ENCODE assay signal across 14 cellular contexts in the genomic region with DNA sequence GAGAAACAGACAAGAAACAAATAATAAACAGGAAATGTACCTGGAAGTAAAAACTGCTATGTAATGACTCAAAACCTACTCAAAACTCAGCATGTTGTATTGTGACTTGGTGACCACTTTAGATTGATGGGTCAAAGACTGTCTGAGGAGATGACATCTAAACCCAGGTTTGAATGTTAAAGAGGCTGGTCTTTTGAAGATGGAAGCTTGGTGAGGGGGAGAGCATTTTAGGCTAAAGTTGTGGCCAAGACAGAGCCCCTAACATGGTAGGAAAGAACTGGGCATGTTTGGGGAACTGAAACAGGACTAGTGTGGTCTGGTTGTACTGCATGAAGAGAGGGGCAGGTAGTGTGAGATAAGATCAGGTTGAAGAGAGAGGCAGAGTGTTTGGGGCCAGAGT.
DNase-seq lines count a peak whose midpoint lies in the region; ATAC-seq, FAIRE-seq and TF ChIP-seq lines count a peak whose summit lies in the region.
"Had no signal": no experiment of that assay in that cellular context is flagged by ENCODE, and none has a peak within 500 bp of the region (broad histone marks: within the 10 kb centered on the region; RNA-seq: fewer than 3 reads in every experiment).

No MANE protein-coding gene starts in this region.

- peaks cover 0 to 12% of the 10 kb centered on the region in 2 donors for H3K4me1 ChIP-seq in left lung

- DNase-seq in GM18507 (ENCODE audit: extremely low spot score, insufficient read length, low read depth) (no peak), left lung (no peak), cerebellar cortex (ENCODE audit: low spot score) (no peak)
- no peak for DNase-seq in natural killer cell treated with Interleukin-12 subunit alpha and Interleukin-12 subunit beta and Interleukin-15 and Interleukin-18, amount 100 ng/mL, for 72 hours (ENCODE audit: low spot score)
- DNase-seq in activated effector memory CD4-positive, alpha-beta T cell treated with anti-CD3 and anti-CD28 coated beads, Interleukin-2, amount 50 U/mL, for 16 hours = no peak
- DNase-seq: activated T-cell treated with anti-CD3 and anti-CD28 coated beads, Interleukin-2, amount 50 U/mL, for 24 hours; mammary epithelial cell; NCI-H524 treated with DMSO at 0.1 percent for 48 hours; T1000 had no signal

- no peaks in the 10 kb centered on the region for H3K36me3 ChIP-seq in left lung

- H3K27ac Mint-ChIP-seq in T-helper 1 cell treated with Interleukin-12 subunit alpha and Interleukin-12 subunit beta and Interleukin-4 antibody, amounts not matched to agents 30 μg/mL and 1 μg/mL, for 36 hours = peak overlapping the region; percentile 3
- H3K27ac Mint-ChIP-seq in natural killer cell treated with Interleukin-12 subunit alpha and Interleukin-12 subunit beta and Interleukin-15 and Interleukin-18, amount 100 ng/mL, for 72 hours = no peak overlapping the region
- H3K27ac Mint-ChIP-seq: activated T-cell treated with anti-CD3 and anti-CD28 coated beads, Interleukin-2, amount 50 U/mL, for 24 hours had no signal

- intact Hi-C loops in left lung (cut with DNase I) = no loop called here

- ATAC-seq in GM21423 (IDR thresholded peaks at IDR 0.05; ENCODE audit: unreplicated experiment) = peak; percentile 90
- ATAC-seq in HG03196 (IDR thresholded peaks at IDR 0.05; ENCODE audit: unreplicated experiment) = peak; percentile 85
- no peak for ATAC-seq in left lung
- ATAC-seq in natural killer cell treated with Interleukin-12 subunit alpha and Interleukin-12 subunit beta and Interleukin-15 and Interleukin-18, amount 100 ng/mL, for 72 hours = no peak

- no peaks in the 10 kb centered on the region for H3K9me3 Mint-ChIP-seq in T-helper 1 cell treated with Interleukin-12 subunit alpha and Interleukin-12 subunit beta and Interleukin-4 antibody, amounts not matched to agents 30 μg/mL and 1 μg/mL, for 36 hours
- no peaks in the 10 kb centered on the region for H3K9me3 Mint-ChIP-seq in natural killer cell treated with Interleukin-12 subunit alpha and Interleukin-12 subunit beta and Interleukin-15 and Interleukin-18, amount 100 ng/mL, for 72 hours
- H3K9me3 Mint-ChIP-seq: activated T-cell treated with anti-CD3 and anti-CD28 coated beads, Interleukin-2, amount 50 U/mL, for 24 hours had no signal

- no peaks in the 10 kb centered on the region for H3K9me3 ChIP-seq in left lung

- H3K36me3 Mint-ChIP-seq in T-helper 1 cell treated with Interleukin-12 subunit alpha and Interleukin-12 subunit beta and Interleukin-4 antibody, amounts not matched to agents 30 μg/mL and 1 μg/mL, for 36 hours (ENCODE audit: low read depth) = peaks cover 24% of the 10 kb centered on the region
- no peaks in the 10 kb centered on the region for H3K36me3 Mint-ChIP-seq in natural killer cell treated with Interleukin-12 subunit alpha and Interleukin-12 subunit beta and Interleukin-15 and Interleukin-18, amount 100 ng/mL, for 72 hours

- H3K27me3 ChIP-seq in left lung = no peaks in the 10 kb centered on the region

- no peak overlapping the region for H3K4me3 ChIP-seq in left lung

- FAIRE-seq in GM18507 (lab: Jason Lieb, UNC) = peak; percentile 96
- FAIRE-seq: frontal cortex had no signal

- H3K27me3 Mint-ChIP-seq in T-helper 1 cell treated with Interleukin-12 subunit alpha and Interleukin-12 subunit beta and Interleukin-4 antibody, amounts not matched to agents 30 μg/mL and 1 μg/mL, for 36 hours (ENCODE audit: low read depth) = no peaks in the 10 kb centered on the region
- peaks cover 14 to 57% of the 10 kb centered on the region in 2 donors for H3K27me3 Mint-ChIP-seq in natural killer cell treated with Interleukin-12 subunit alpha and Interleukin-12 subunit beta and Interleukin-15 and Interleukin-18, amount 100 ng/mL, for 72 hours

- H3K27ac ChIP-seq in left lung = no peak overlapping the region
- H3K27ac ChIP-seq: C4-2B had no signal

- TF ChIP-seq CTCF in left lung (IDR thresholded peaks at IDR 0.05) = no peak

- H3K4me3 Mint-ChIP-seq in T-helper 1 cell treated with Interleukin-12 subunit alpha and Interleukin-12 subunit beta and Interleukin-4 antibody, amounts not matched to agents 30 μg/mL and 1 μg/mL, for 36 hours = peak overlapping the region; percentile 0
- H3K4me3 Mint-ChIP-seq in natural killer cell treated with Interleukin-12 subunit alpha and Interleukin-12 subunit beta and Interleukin-15 and Interleukin-18, amount 100 ng/mL, for 72 hours = no peak overlapping the region
- H3K4me3 Mint-ChIP-seq: activated T-cell treated with anti-CD3 and anti-CD28 coated beads, Interleukin-2, amount 50 U/mL, for 24 hours had no signal

- H3K4me1 Mint-ChIP-seq in T-helper 1 cell treated with Interleukin-12 subunit alpha and Interleukin-12 subunit beta and Interleukin-4 antibody, amounts not matched to agents 30 μg/mL and 1 μg/mL, for 36 hours (ENCODE audit: low read depth) = peaks cover 27% of the 10 kb centered on the region
- no peaks in the 10 kb centered on the region for H3K4me1 Mint-ChIP-seq in natural killer cell treated with Interleukin-12 subunit alpha and Interleukin-12 subunit beta and Interleukin-15 and Interleukin-18, amount 100 ng/mL, for 72 hours (ENCODE audit: low read depth in 2 of 2)

Comparison
In these comparisons a context has a peak if more than half of its experiments do, and no peak if none do; other contexts are left out.
1. ATAC-seq: peak in GM21423 (single experiment) and HG03196 (single experiment); none in left lung (single experiment) and natural killer cell treated with Interleukin-12 subunit alpha and Interleukin-12 subunit beta and Interleukin-15 and Interleukin-18, amount 100 ng/mL, for 72 hours (0 of 2).